In genomic region chr12:66956300-66956699, GRCh38 we compare ENCODE assay signal across 8 cellular contexts.
"Had no signal": no experiment of that assay in that cellular context is flagged by ENCODE, and none has a peak within 500 bp of the region (broad histone marks: within the 10 kb centered on the region; RNA-seq: fewer than 3 reads in every experiment).

No MANE protein-coding gene starts in this region.

- H3K4me3 ChIP-seq: GM23248, HAP-1 had no signal

- ATAC-seq: HCT116, HepG2 had no signal

- FAIRE-seq: HepG2 had no signal

- DNase-seq: GM23248, GOT3, H7, HFFc6, KBM-7 had no signal

- H3K36me3 ChIP-seq: HAP-1 had no signal
